ENCODE assay signal across 18 cellular contexts in genomic region chr11:120134106-120134930, GRCh38. TPM values are rescaled to one million over a fixed set of nuclear protein-coding genes. Genes with fewer than 3 reads are reported as not detected.
DNase-seq lines count a peak whose midpoint lies in the region; ATAC-seq, FAIRE-seq and TF ChIP-seq lines count a peak whose summit lies in the region.
"Had no signal": no experiment of that assay in that cellular context is flagged by ENCODE, and none has a peak within 500 bp of the region (broad histone marks: within the 10 kb centered on the region; RNA-seq: fewer than 3 reads in every experiment).

No MANE protein-coding gene starts in this region.

- TF ChIP-seq RAD21 in K562 (CRISPR knock-in tag; conservative IDR thresholded peaks at IDR 0.05 in 1 of 2, IDR thresholded peaks at IDR 0.05 in 1 of 2) = no peak

- H3K9me1 ChIP-seq in K562 (ENCODE audit: control insufficient read depth, insufficient read depth, low read length) = peaks cover 5% of the 10 kb centered on the region
- H3K9me1 ChIP-seq in keratinocyte (ENCODE audit: control insufficient read depth, extremely low read depth, insufficient read depth, low read length) = no peaks in the 10 kb centered on the region

- no peak for TF ChIP-seq EP300 in K562 (IDR thresholded peaks at IDR 0.05; ENCODE audit: low read length)

- no peak for TF ChIP-seq POLR2A in K562 (conservative IDR thresholded peaks at IDR 0.05)
- TF ChIP-seq POLR2A in spleen (IDR thresholded peaks at IDR 0.05) = no peak

- H3K27me3 ChIP-seq in PC-9 (ENCODE audit: insufficient read depth, low read depth) (no peaks in the 10 kb centered on the region), K562 (ENCODE audit: control insufficient read depth in 2 of 2, insufficient read depth in 2 of 2, low read length in 2 of 2) (peaks cover 27 to 86% of the 10 kb centered on the region in 2 experiments), keratinocyte (ENCODE audit: control insufficient read depth, extremely low read depth, insufficient read depth, low read length) (no peaks in the 10 kb centered on the region), spleen (replicated peaks in 1 of 7) (peaks cover 0 to 23% (median 0%) of the 10 kb centered on the region in 7 donors)
- H3K27me3 ChIP-seq: ascending aorta, BLaER1 had no signal

- TF ChIP-seq CTCF in PC-9 (conservative IDR thresholded peaks at IDR 0.05) (no peak), K562 (IDR thresholded peaks at IDR 0.05 in 2 of 3, conservative IDR thresholded peaks at IDR 0.05 in 1 of 3; ENCODE audit: insufficient read depth in 2 of 3, low read depth in 1 of 3, low read length in 3 of 3) (no peak), keratinocyte (optimal IDR thresholded peaks at IDR 0.05 in 1 of 3, IDR thresholded peaks at IDR 0.05 in 1 of 3, conservative IDR thresholded peaks at IDR 0.05 in 1 of 3; ENCODE audit: extremely low read depth in 1 of 3, insufficient read depth in 2 of 3, low read length in 3 of 3) (no peak), spleen (IDR thresholded peaks at IDR 0.05 in 8 of 11, conservative IDR thresholded peaks at IDR 0.05 in 3 of 11) (no peak)
- no peak for TF ChIP-seq CTCF in activated CD8-positive, alpha-beta T cell treated with anti-CD3 and anti-CD28 coated beads for 36 hours (IDR thresholded peaks at IDR 0.05)

- CTCF ChIA-PET in PC-9 (lab: Charles Lee) (no interaction called here), K562 (lab: Yijun Ruan, JAX; ENCODE audit: low intra/inter-chr PET ratio) (no interaction called here)
- CTCF ChIA-PET in activated CD8-positive, alpha-beta T cell treated with anti-CD3 and anti-CD28 coated beads for 36 hours (lab: Charles Lee) = no interaction called here

- H3K27me3 Mint-ChIP-seq in activated CD8-positive, alpha-beta T cell treated with anti-CD3 and anti-CD28 coated beads for 36 hours = no peaks in the 10 kb centered on the region
- H3K27me3 Mint-ChIP-seq: activated CD4-positive, alpha-beta T cell treated with anti-CD3 and anti-CD28 coated beads, Interleukin-2, amount 10 ng/mL, durations not matched to agents 7 days and 5 days; activated T-helper 17 cell treated with anti-CD3 and anti-CD28 coated beads, Interleukin-2, amount 50 U/mL, for 72 hours had no signal

- H4K20me1 ChIP-seq in PC-9 (ENCODE audit: insufficient read depth) (no peaks in the 10 kb centered on the region), K562 (replicated peaks; ENCODE audit: control insufficient read depth, insufficient read depth, low read length) (peaks cover 20% of the 10 kb centered on the region), keratinocyte (ENCODE audit: control insufficient read depth, extremely low read depth, insufficient read depth, low read length) (peaks cover 2% of the 10 kb centered on the region)
- H4K20me1 ChIP-seq: BLaER1 had no signal

- no peaks in the 10 kb centered on the region for H3K9me3 Mint-ChIP-seq in activated CD8-positive, alpha-beta T cell treated with anti-CD3 and anti-CD28 coated beads for 36 hours
- H3K9me3 Mint-ChIP-seq: activated CD4-positive, alpha-beta T cell treated with anti-CD3 and anti-CD28 coated beads, Interleukin-2, amount 10 ng/mL, durations not matched to agents 7 days and 5 days; activated T-helper 17 cell treated with anti-CD3 and anti-CD28 coated beads, Interleukin-2, amount 50 U/mL, for 72 hours; dendritic cell treated with granulocyte-macrophage colony-stimulating factor and Interleukin-4, amounts not matched to agents 40 ng/mL and 50 ng/mL, for 4 days had no signal

- no peaks in the 10 kb centered on the region for H3K4me1 Mint-ChIP-seq in activated CD8-positive, alpha-beta T cell treated with anti-CD3 and anti-CD28 coated beads for 36 hours (ENCODE audit: low read depth)
- H3K4me1 Mint-ChIP-seq: activated CD4-positive, alpha-beta T cell treated with anti-CD3 and anti-CD28 coated beads, Interleukin-2, amount 10 ng/mL, durations not matched to agents 7 days and 5 days; activated T-helper 17 cell treated with anti-CD3 and anti-CD28 coated beads, Interleukin-2, amount 50 U/mL, for 72 hours had no signal

- H3K4me1 ChIP-seq in PC-9 (replicated peaks; ENCODE audit: insufficient read depth) (peaks cover 34% of the 10 kb centered on the region), K562 (replicated peaks in 1 of 2; ENCODE audit: control insufficient read depth in 2 of 2, insufficient read depth in 2 of 2, low read length in 2 of 2) (peaks cover 0 to 8% of the 10 kb centered on the region in 2 experiments; a peak in 2 of 5 replicates), keratinocyte (ENCODE audit: control insufficient read depth, extremely low read depth, insufficient read depth, low read length) (peaks cover 70% of the 10 kb centered on the region), spleen (no peaks in the 10 kb centered on the region)
- H3K4me1 ChIP-seq: ascending aorta, BLaER1 had no signal

- H3K36me3 ChIP-seq in PC-9 (ENCODE audit: low read depth) (no peaks in the 10 kb centered on the region), K562 (ENCODE audit: control insufficient read depth, insufficient read depth, low read length) (no peaks in the 10 kb centered on the region), keratinocyte (ENCODE audit: control insufficient read depth in 2 of 2, extremely low read depth in 1 of 2, insufficient read depth in 2 of 2, low read length in 2 of 2) (peaks cover 23 to 42% of the 10 kb centered on the region in 2 experiments), spleen (no peaks in the 10 kb centered on the region)
- H3K36me3 ChIP-seq: ascending aorta, BLaER1 had no signal

- FAIRE-seq in K562 (lab: Jason Lieb, UNC) (no peak), keratinocyte (lab: Jason Lieb, UNC) (peak; percentile 13)

- ATAC-seq in K562 = peak; percentile 18; the same call in 1 of the 3 replicates
- ATAC-seq in left colon = no peak
- ATAC-seq in activated CD8-positive, alpha-beta T cell treated with anti-CD3 and anti-CD28 coated beads for 36 hours = no peak
- ATAC-seq: activated T-helper 17 cell treated with anti-CD3 and anti-CD28 coated beads, Interleukin-2, amount 50 U/mL, for 72 hours had no signal

- H3K4me3 Mint-ChIP-seq in activated CD8-positive, alpha-beta T cell treated with anti-CD3 and anti-CD28 coated beads for 36 hours = no peak overlapping the region
- H3K4me3 Mint-ChIP-seq: activated CD4-positive, alpha-beta T cell treated with anti-CD3 and anti-CD28 coated beads, Interleukin-2, amount 10 ng/mL, durations not matched to agents 7 days and 5 days; activated T-helper 17 cell treated with anti-CD3 and anti-CD28 coated beads, Interleukin-2, amount 50 U/mL, for 72 hours; dendritic cell treated with granulocyte-macrophage colony-stimulating factor and Interleukin-4, amounts not matched to agents 40 ng/mL and 50 ng/mL, for 4 days had no signal

- POLR2A ChIA-PET in PC-9 (lab: Charles Lee; ENCODE audit: unreplicated experiment) = no interaction called here
- POLR2A ChIA-PET in K562 (lab: Yijun Ruan, JAX) = no interaction called here
- POLR2A ChIA-PET in activated CD8-positive, alpha-beta T cell treated with anti-CD3 and anti-CD28 coated beads for 36 hours (lab: Charles Lee) = no interaction called here

- H3K9ac ChIP-seq in K562 (ENCODE audit: insufficient read depth in 1 of 2, low read depth in 2 of 2, low read length in 2 of 2) (no peak overlapping the region), keratinocyte (ENCODE audit: control insufficient read depth, extremely low read depth, insufficient read depth, low read length) (peak overlapping the region; percentile 96)
- H3K9ac ChIP-seq: BLaER1 had no signal

- H3K9me2 ChIP-seq in PC-9 (ENCODE audit: insufficient read depth) = no peaks in the 10 kb centered on the region

- BruUV-seq in PC-9 (replicated peaks; lab: Mats Ljungman, UMichigan) = no TSS peak
- BruUV-seq in K562 (replicated peaks; lab: Mats Ljungman, UMichigan) = no TSS peak

- H3K4me2 ChIP-seq in PC-9 (peak overlapping the region; percentile 86; the same call in 1 of the 2 replicates), K562 (ENCODE audit: insufficient read depth, low read length) (no peak overlapping the region), keratinocyte (ENCODE audit: control insufficient read depth, extremely low read depth, insufficient read depth, low read depth, low read length) (peak overlapping the region; percentile 93)
- H3K4me2 ChIP-seq: BLaER1 had no signal

- H3F3A ChIP-seq in PC-9 (ENCODE audit: insufficient read depth, low read depth) = peaks cover 24% of the 10 kb centered on the region; the same call in 1 of the 2 replicates

- H3K4me3 ChIP-seq in PC-9 = no peak overlapping the region
- H3K4me3 ChIP-seq in K562 = no peak overlapping the region
- peak overlapping the region; percentile 87 to 97 (median 94) for H3K4me3 ChIP-seq in keratinocyte (ENCODE audit: control insufficient read depth in 2 of 3, extremely low read depth in 1 of 3, insufficient read depth in 2 of 3, low read depth in 1 of 3, low read length in 3 of 3)
- H3K4me3 ChIP-seq in spleen = no peak overlapping the region
- H3K4me3 ChIP-seq: ascending aorta, BLaER1 had no signal

- dilution Hi-C loops in keratinocyte (cut with MboI; ENCODE audit: extremely low pct_ligation_motif_present, low sequenced_read_pairs) = no loop called here

- intact Hi-C loops in PC-9 (cut with micrococcal nuclease; ENCODE audit: unreplicated experiment) (no loop called here), K562 (cut with micrococcal nuclease) (no loop called here), spleen (cut with DNase I; ENCODE audit: low total_unique reads) (no loop called here), left colon (cut with DNase I, micrococcal nuclease) (no loop called here)
- intact Hi-C loops in activated CD8-positive, alpha-beta T cell treated with anti-CD3 and anti-CD28 coated beads for 36 hours (cut with micrococcal nuclease) = no loop called here

- in situ Hi-C loops in K562 (cut with MboI) = no loop called here
- in situ Hi-C loops in KBM-7 (cut with MboI; ENCODE audit: low pct_unique_long_range_greater_than_20kb, low sequenced_read_pairs) = no loop called here

- under 1% methylated on average over 14 of the region's 14 CpGs for WGBS in K562 (ENCODE audit: insufficient coverage, low coverage, missing lambda C conversion rate)
- WGBS in spleen, 5 donors = 75 to 91% (median 89%) methylated on average over 11 to 14 of the region's 14 CpGs

- H3K9me3 ChIP-seq in PC-9 (ENCODE audit: insufficient read depth, low read depth) = no peaks in the 10 kb centered on the region
- no peaks in the 10 kb centered on the region for H3K9me3 ChIP-seq in K562 (replicated peaks; ENCODE audit: control insufficient read depth, insufficient read depth, low read depth, low read length)
- H3K9me3 ChIP-seq in keratinocyte (ENCODE audit: control insufficient read depth, low read depth, low read length) = no peaks in the 10 kb centered on the region
- H3K9me3 ChIP-seq in spleen = no peaks in the 10 kb centered on the region
- H3K9me3 ChIP-seq: ascending aorta, BLaER1 had no signal

- DNase-seq in PC-9 = no peak
- no peak for DNase-seq in K562 (ENCODE audit: extremely low read depth in 1 of 4, low spot score in 3 of 4)
- DNase-seq in keratinocyte (ENCODE audit: low read depth, low spot score) = no peak
- DNase-seq in spleen = peak; percentile 47
- DNase-seq in left colon = no peak
- no peak for DNase-seq in activated CD8-positive, alpha-beta T cell treated with anti-CD3 and anti-CD28 coated beads for 36 hours
- DNase-seq in KBM-7 = no peak
- DNase-seq: activated CD4-positive, alpha-beta T cell treated with anti-CD3 and anti-CD28 coated beads, Interleukin-2, amount 10 ng/mL, durations not matched to agents 7 days and 5 days; DMS153; GOT3; NCI-H1092; stimulated activated naive CD4-positive, alpha-beta T cell; T-helper 9 cell had no signal

- H3K27ac ChIP-seq in PC-9 = no peak overlapping the region
- H3K27ac ChIP-seq in K562 (ENCODE audit: extremely low read depth, low read depth, low read length) = no peak overlapping the region
- H3K27ac ChIP-seq in keratinocyte (ENCODE audit: control insufficient read depth, insufficient read depth, low read length) = peak overlapping the region; percentile 90
- H3K27ac ChIP-seq in spleen = no peak overlapping the region
- H3K27ac ChIP-seq: ascending aorta, BLaER1 had no signal

- no peak overlapping the region for H2AFZ ChIP-seq in PC-9
- H2AFZ ChIP-seq in K562 (ENCODE audit: low read depth, low read length) = no peak overlapping the region
- no peak overlapping the region for H2AFZ ChIP-seq in keratinocyte (ENCODE audit: control insufficient read depth, low read length)

- no peaks in the 10 kb centered on the region for H3K36me3 Mint-ChIP-seq in activated CD8-positive, alpha-beta T cell treated with anti-CD3 and anti-CD28 coated beads for 36 hours (ENCODE audit: low read depth)

- no peak overlapping the region for H3K27ac Mint-ChIP-seq in activated CD8-positive, alpha-beta T cell treated with anti-CD3 and anti-CD28 coated beads for 36 hours
- H3K27ac Mint-ChIP-seq: activated CD4-positive, alpha-beta T cell treated with anti-CD3 and anti-CD28 coated beads, Interleukin-2, amount 10 ng/mL, durations not matched to agents 7 days and 5 days; activated T-helper 17 cell treated with anti-CD3 and anti-CD28 coated beads, Interleukin-2, amount 50 U/mL, for 72 hours; dendritic cell treated with granulocyte-macrophage colony-stimulating factor and Interleukin-4, amounts not matched to agents 40 ng/mL and 50 ng/mL, for 4 days had no signal

- H3K79me2 ChIP-seq in PC-9 (ENCODE audit: low read depth) = peaks cover 10% of the 10 kb centered on the region
- no peaks in the 10 kb centered on the region for H3K79me2 ChIP-seq in K562 (ENCODE audit: control insufficient read depth, insufficient read depth, low read length)
- peaks cover 81% of the 10 kb centered on the region for H3K79me2 ChIP-seq in keratinocyte (ENCODE audit: control insufficient read depth, insufficient read depth, low read length)

RNA-seq across cellular contexts. Expression of gene TRIM29, which starts 3.6 kb away (rescaled TPM):
- total RNA-seq in PC-9 (2021) (208 and 293 TPM in 2 replicates), K562 (2014; rRNA removed) (0.16 TPM in 1 of 2 replicates, not detected in the other), K562 (2014; rRNA removed; fragmentation: Illumina TruSeq; extraction: Trizol) (0.15 and 0.41 TPM in 2 replicates), K562 (2015; rRNA removed; fragmentation: Illumina TruSeq; extraction: Trizol) (0.19 TPM in 1 of 2 replicates, not detected in the other), K562 (2021) (0.31 and 1.4 TPM in 2 replicates), spleen (1 to 10 TPM in 2 of 7 donors, under 1 TPM in 1, not detected in 4; 0.81 to 2.0 (median 1.2) TPM), left colon (1 to 10 TPM; 6.1 to 8.6 TPM)
- 0.21 TPM in 1 of 2 replicates, not detected in the other for total RNA-seq in K562 (2011; cell fraction: chromatin; rRNA removed; ENCODE audit: low replicate concordance)
- not detected in 2 replicates for total RNA-seq in K562 (2011; cell fraction: nucleolus; rRNA removed)
- total RNA-seq in K562 (2011; cell fraction: nucleoplasm; rRNA removed) = 0.76 TPM in 1 of 2 replicates, not detected in the other
- polyA plus RNA-seq in K562 (2011; rRNA removed) (0.19 and 0.65 TPM in 2 replicates), K562 (2014; fragmentation: Illumina TruSeq; extraction: Trizol) (0.74 and 0.75 TPM in 2 replicates), K562 (2014; fragmentation: Nextera tagmentation; extraction: Ambion mirVana) (under 1 TPM; 0.41 to 0.42 TPM), K562 (2014; rRNA removed) (0.08 and 0.93 TPM in 2 replicates), keratinocyte (303 to 611 TPM (median 463 TPM) in 3 replicates), spleen (under 1 TPM; 0.03 to 0.64 (median 0.20) TPM)
- polyA plus RNA-seq in K562 (2011; cell fraction: cytosol; rRNA removed) = 0.28 and 0.75 TPM in 2 replicates
- 0.34 TPM in 1 of 2 replicates, not detected in the other for polyA plus RNA-seq in K562 (2011; cell fraction: nucleus; rRNA removed)
- polyA plus RNA-seq in K562 (2012) = 0.39 and 0.87 TPM in 2 replicates
- 0.36 and 0.63 TPM in 2 replicates for polyA minus RNA-seq in K562 (2011; rRNA and poly(A)+ RNA removed)
- 0.95 and 2.9 TPM in 2 replicates for polyA minus RNA-seq in K562 (2011; cell fraction: cytosol; rRNA and poly(A)+ RNA removed)
- polyA minus RNA-seq in K562 (2011; cell fraction: nucleus; rRNA and poly(A)+ RNA removed) = 0.22 and 0.27 TPM in 2 replicates
- 1,306 TPM for polyA plus RNA-seq in keratinocyte (2011; ENCODE audit: low read depth)
- 465 and 526 TPM in 2 replicates for polyA plus RNA-seq in keratinocyte (2011; cell fraction: cytosol; rRNA removed)
- 422 and 529 TPM in 2 replicates for polyA plus RNA-seq in keratinocyte (2011; cell fraction: nucleus; rRNA removed)
- 316 and 929 TPM in 2 replicates for polyA plus RNA-seq in keratinocyte (2012; ENCODE audit: low replicate concordance)
- 758 to 1,045 TPM (median 830 TPM) in 3 replicates for polyA minus RNA-seq in keratinocyte
- 496 TPM for polyA minus RNA-seq in keratinocyte (2011; cell fraction: cytosol; rRNA and poly(A)+ RNA removed)
- 293 and 344 TPM in 2 replicates for polyA minus RNA-seq in keratinocyte (2011; cell fraction: nucleus; rRNA and poly(A)+ RNA removed)
- total RNA-seq in activated CD8-positive, alpha-beta T cell treated with anti-CD3 and anti-CD28 coated beads for 36 hours = not detected
- total RNA-seq: activated CD4-positive, alpha-beta T cell treated with anti-CD3 and anti-CD28 coated beads, Interleukin-2, amount 10 ng/mL, durations not matched to agents 7 days and 5 days; activated T-helper 17 cell treated with anti-CD3 and anti-CD28 coated beads, Interleukin-2, amount 50 U/mL, for 72 hours; lung microvascular endothelial cell had no signal

Comparison
In these comparisons a context has a peak if more than half of its experiments do, and no peak if none do; other contexts are left out.
1. H3K4me3 ChIP-seq: peak in keratinocyte (3 of 3); none in PC-9 (single experiment), K562 (single experiment) and spleen (0 of 8).
2. RNA of gene TRIM29, which starts 3.6 kb away (total RNA-seq): 208 to 293 TPM in PC-9; 6.1 to 8.6 TPM in left colon, 0.15 to 1.4 TPM in K562, 0.81 to 2.0 TPM in spleen and not detected in activated CD8-positive, alpha-beta T cell treated with anti-CD3 and anti-CD28 coated beads for 36 hours; every median in the first group is over 10 times any median in the second.